8 cellular contexts compared by ENCODE assay signal in the genomic region with DNA sequence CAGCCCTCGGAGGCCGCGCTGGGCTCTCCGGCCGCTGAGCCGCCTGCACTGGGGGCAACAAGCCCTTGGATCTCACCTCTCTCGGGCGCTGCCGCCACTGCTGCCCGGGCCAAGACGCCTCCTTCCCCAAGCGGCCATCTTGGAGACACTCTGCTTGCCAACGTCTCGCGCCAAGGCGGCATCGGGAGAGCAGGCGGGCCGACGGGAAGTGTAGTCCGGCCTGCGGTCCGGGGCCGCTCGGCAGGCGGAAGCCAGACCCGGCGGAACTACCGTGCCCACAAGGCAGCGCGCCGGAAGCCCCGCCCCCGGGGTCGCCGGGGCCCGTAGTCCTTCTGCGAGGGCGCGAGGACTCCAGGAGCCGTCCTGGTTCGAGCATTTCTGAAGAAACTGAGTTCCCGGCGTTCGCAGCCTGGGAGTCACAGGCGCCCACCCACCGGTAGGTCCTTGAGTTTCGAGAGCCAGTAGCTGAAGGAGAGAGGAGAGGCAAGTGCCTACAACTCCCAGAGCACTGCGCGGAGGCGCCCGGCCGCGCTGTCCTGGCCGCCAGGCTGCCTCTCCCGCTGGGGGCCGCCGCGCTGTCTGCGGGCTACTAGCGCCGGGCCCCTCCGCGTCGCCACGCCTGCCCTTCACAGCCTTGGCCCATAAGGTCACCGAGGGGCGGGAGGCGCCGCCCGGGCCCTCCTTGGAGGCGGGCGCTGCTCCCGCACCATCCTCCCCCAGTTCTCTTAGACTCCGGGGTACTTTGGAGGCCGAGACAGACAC. TPM values are rescaled to one million over a fixed set of nuclear protein-coding genes. Genes with fewer than 3 reads are reported as not detected.
DNase-seq lines count a peak whose midpoint lies in the region; ATAC-seq and TF ChIP-seq lines count a peak whose summit lies in the region.

TMEM11 (minus strand) TSS at position 147 of the 762 bp plus-strand sequence; CDS start at position 138, 9 bp downstream.

- H3K4me1 ChIP-seq in left lung: peaks cover 31 to 84% of the 10 kb centered on the region in 2 donors

- DNase-seq in CD1c-positive myeloid dendritic cell (ENCODE audit: extremely low spot score) (peak; percentile 98), NCI-H748 (lab: John Stamatoyannopoulos, UW; ENCODE audit: unreplicated experiment) (peak; percentile 98), dedifferentiated amniotic fluid mesenchymal stem cell (ENCODE audit: extremely low spot score) (peak; percentile 94), left lung (peak; percentile 97 to 99)
- peak; percentile 88 to 93 for DNase-seq in activated CD4-positive, alpha-beta T cell treated with anti-CD3 and anti-CD28 coated beads, Interleukin-2, amount 50 U/mL, for 24 hours (ENCODE audit: low read depth in 1 of 2, low spot score in 1 of 2)
- DNase-seq in stimulated activated CD4-positive, alpha-beta T cell treated with anti-CD3 and anti-CD28 coated beads, Interleukin-2, amount 100 ng/mL, for 4 hours (ENCODE audit: low read depth): peak; percentile 94

- H3K27me3 ChIP-seq in left lung: no peaks in the 10 kb centered on the region

- no peaks in the 10 kb centered on the region for H3K9me3 ChIP-seq in left lung

- H3K4me3 ChIP-seq in left lung: peak within 1 kb of the TSS; percentile 78 to 99

- peak in 1 of 2 donors; percentile 27 for TF ChIP-seq CTCF in left lung (IDR thresholded peaks at IDR 0.05)

- H3K27ac ChIP-seq in left lung: peak within 1 kb of the TSS; percentile 95 to 97

- intact Hi-C loops in left lung (cut with DNase I): no loop called here

- peaks cover 0 to 19% of the 10 kb centered on the region in 2 donors for H3K36me3 ChIP-seq in left lung

- peak; percentile 87 for ATAC-seq in GM19395 (IDR thresholded peaks at IDR 0.05; ENCODE audit: unreplicated experiment)
- ATAC-seq in HG03558 (IDR thresholded peaks at IDR 0.05; ENCODE audit: extremely low read depth, unreplicated experiment): peak; percentile 59
- peak; percentile 93 for ATAC-seq in left lung

RNA-seq across cellular contexts. Expression of gene TMEM11, which starts in this region (rescaled TPM):
- total RNA-seq in left lung: 10 to 100 TPM; 24.4 to 25.1 TPM

Comparison
In these comparisons a context has a peak if more than half of its experiments do, and no peak if none do; other contexts are left out.
1. Peak in every context shown above with its lines: DNase-seq, ATAC-seq, H3K4me3 ChIP-seq and H3K27ac ChIP-seq.